Comparison of ENCODE assay signal across 21 cellular contexts in the genomic region with DNA sequence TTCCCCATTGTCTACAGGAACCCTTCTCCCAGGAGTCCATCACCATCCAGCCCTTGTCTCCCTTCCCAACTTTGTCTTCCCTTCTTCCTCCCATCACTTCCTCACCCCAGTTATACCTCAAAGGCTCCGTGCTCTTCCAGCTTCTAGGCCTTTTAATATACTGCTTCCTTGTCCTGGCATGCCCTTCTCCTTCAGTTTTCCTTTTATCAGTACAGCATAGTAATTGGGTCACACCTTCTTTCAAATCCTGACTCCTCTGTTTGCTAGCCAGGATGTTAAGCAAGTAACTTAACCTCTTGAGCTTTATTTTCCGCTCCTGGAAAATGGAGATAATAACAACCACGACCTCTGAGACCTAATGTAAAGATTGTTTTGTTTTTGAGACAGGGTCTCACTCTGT.
"Had no signal": no experiment of that assay in that cellular context is flagged by ENCODE, and none has a peak within 500 bp of the region (broad histone marks: within the 10 kb centered on the region; RNA-seq: fewer than 3 reads in every experiment).

No MANE protein-coding gene starts in this region.

- H3K9me3 ChIP-seq: colonic mucosa, right lobe of liver, thoracic aorta, upper lobe of right lung had no signal

- H2AFZ ChIP-seq: hepatocyte had no signal

- H3K27me3 Mint-ChIP-seq: activated naive CD8-positive, alpha-beta T cell treated with anti-CD3 and anti-CD28 coated beads for 36 hours; stimulated activated naive B cell treated with anti-CD40 and anti-IgM and Interleukin-4, amounts not matched to agents 10 μg/mL and 1 μg/mL and 100 μg/mL, for 72 hours had no signal

- H3K79me2 ChIP-seq: hepatocyte had no signal

- H3K4me3 ChIP-seq: colonic mucosa, hepatocyte, right lobe of liver, smooth muscle cell, thoracic aorta, upper lobe of right lung had no signal

- H3K9me3 Mint-ChIP-seq: activated CD4-positive, alpha-beta T cell treated with anti-CD3 and anti-CD28 coated beads, Interleukin-2, amount 10 ng/mL, durations not matched to agents 24 days and 14 days; activated naive CD8-positive, alpha-beta T cell treated with anti-CD3 and anti-CD28 coated beads for 36 hours; activated T-helper 17 cell treated with anti-CD3 and anti-CD28 coated beads, Interleukin-2, amount 50 U/mL, for 72 hours; immature natural killer cell; memory B cell; stimulated activated naive B cell treated with anti-CD40 and anti-IgM and Interleukin-4, amounts not matched to agents 10 μg/mL and 1 μg/mL and 100 μg/mL, for 72 hours had no signal

- H3K36me3 ChIP-seq: colonic mucosa, right lobe of liver, thoracic aorta, upper lobe of right lung had no signal

- H3K4me1 Mint-ChIP-seq: activated CD4-positive, alpha-beta T cell treated with anti-CD3 and anti-CD28 coated beads, Interleukin-2, amount 10 ng/mL, durations not matched to agents 24 days and 14 days; activated naive CD8-positive, alpha-beta T cell treated with anti-CD3 and anti-CD28 coated beads for 36 hours; activated T-helper 17 cell treated with anti-CD3 and anti-CD28 coated beads, Interleukin-2, amount 50 U/mL, for 72 hours; immature natural killer cell; memory B cell; stimulated activated naive B cell treated with anti-CD40 and anti-IgM and Interleukin-4, amounts not matched to agents 10 μg/mL and 1 μg/mL and 100 μg/mL, for 72 hours had no signal

- H3K27me3 ChIP-seq: colonic mucosa, hepatocyte, right lobe of liver, upper lobe of right lung had no signal

- H3K4me2 ChIP-seq: hepatocyte, smooth muscle cell had no signal

- H3K27ac ChIP-seq: colonic mucosa, hepatocyte, right lobe of liver, upper lobe of right lung had no signal

- ATAC-seq: activated CD4-positive, CD25-positive, alpha-beta regulatory T cell treated with anti-CD3 and anti-CD28 coated beads, Interleukin-2, amount 50 U/mL, for 24 hours; activated CD8-positive, alpha-beta T cell treated with anti-CD3 and anti-CD28 coated beads, Interleukin-2, amount 10 ng/mL, durations not matched to agents 7 days and 5 days; activated T-helper 17 cell treated with anti-CD3 and anti-CD28 coated beads, Interleukin-2, amount 50 U/mL, for 72 hours; right lobe of liver; SK-N-SH treated with all-trans-retinoic acid at 6 μM for 48 hours; stimulated activated naive B cell treated with anti-CD40 and anti-IgM and Interleukin-4, amounts not matched to agents 10 μg/mL and 1 μg/mL and 100 μg/mL, for 72 hours had no signal

- H3K27ac Mint-ChIP-seq: activated CD4-positive, alpha-beta T cell treated with anti-CD3 and anti-CD28 coated beads, Interleukin-2, amount 10 ng/mL, durations not matched to agents 24 days and 14 days; activated CD8-positive, alpha-beta T cell treated with anti-CD3 and anti-CD28 coated beads, Interleukin-2, amount 10 ng/mL, durations not matched to agents 7 days and 5 days; activated naive CD8-positive, alpha-beta T cell treated with anti-CD3 and anti-CD28 coated beads for 36 hours; activated T-helper 17 cell treated with anti-CD3 and anti-CD28 coated beads, Interleukin-2, amount 50 U/mL, for 72 hours; immature natural killer cell; memory B cell; stimulated activated naive B cell treated with anti-CD40 and anti-IgM and Interleukin-4, amounts not matched to agents 10 μg/mL and 1 μg/mL and 100 μg/mL, for 72 hours had no signal

- H3K4me3 Mint-ChIP-seq: activated CD4-positive, alpha-beta T cell treated with anti-CD3 and anti-CD28 coated beads, Interleukin-2, amount 10 ng/mL, durations not matched to agents 24 days and 14 days; activated CD8-positive, alpha-beta T cell treated with anti-CD3 and anti-CD28 coated beads, Interleukin-2, amount 10 ng/mL, durations not matched to agents 7 days and 5 days; activated naive CD8-positive, alpha-beta T cell treated with anti-CD3 and anti-CD28 coated beads for 36 hours; activated T-helper 17 cell treated with anti-CD3 and anti-CD28 coated beads, Interleukin-2, amount 50 U/mL, for 72 hours; immature natural killer cell; memory B cell; stimulated activated naive B cell treated with anti-CD40 and anti-IgM and Interleukin-4, amounts not matched to agents 10 μg/mL and 1 μg/mL and 100 μg/mL, for 72 hours had no signal

- H3K4me1 ChIP-seq: colonic mucosa, upper lobe of right lung had no signal

- DNase-seq: activated CD4-positive, alpha-beta T cell treated with anti-CD3 and anti-CD28 coated beads, Interleukin-2, amount 10 ng/mL, durations not matched to agents 24 days and 14 days; activated CD8-positive, alpha-beta T cell treated with anti-CD3 and anti-CD28 coated beads, Interleukin-2, amount 10 ng/mL, durations not matched to agents 7 days and 5 days; activated naive CD4-positive, alpha-beta T cell; activated naive CD8-positive, alpha-beta T cell treated with anti-CD3 and anti-CD28 coated beads for 36 hours; activated T-cell treated with anti-CD3 and anti-CD28 coated beads, Interleukin-2, amount 50 U/mL, for 1 hour; colonic mucosa; foreskin melanocyte; glutamatergic neuron; immature natural killer cell; occipital lobe; right lobe of liver; stimulated activated CD4-positive, alpha-beta T cell treated with anti-CD3 and anti-CD28 coated beads, Interleukin-15, amount 100 ng/mL, for 24 hours; stimulated activated naive B cell treated with anti-CD40 and anti-IgM and Interleukin-4, amounts not matched to agents 10 μg/mL and 1 μg/mL and 100 μg/mL, for 72 hours; upper lobe of right lung had no signal

- H3K36me3 Mint-ChIP-seq: activated naive CD8-positive, alpha-beta T cell treated with anti-CD3 and anti-CD28 coated beads for 36 hours; immature natural killer cell; memory B cell; stimulated activated naive B cell treated with anti-CD40 and anti-IgM and Interleukin-4, amounts not matched to agents 10 μg/mL and 1 μg/mL and 100 μg/mL, for 72 hours had no signal
